Comparison of ENCODE assay signal across 8 cellular contexts in the genomic region with DNA sequence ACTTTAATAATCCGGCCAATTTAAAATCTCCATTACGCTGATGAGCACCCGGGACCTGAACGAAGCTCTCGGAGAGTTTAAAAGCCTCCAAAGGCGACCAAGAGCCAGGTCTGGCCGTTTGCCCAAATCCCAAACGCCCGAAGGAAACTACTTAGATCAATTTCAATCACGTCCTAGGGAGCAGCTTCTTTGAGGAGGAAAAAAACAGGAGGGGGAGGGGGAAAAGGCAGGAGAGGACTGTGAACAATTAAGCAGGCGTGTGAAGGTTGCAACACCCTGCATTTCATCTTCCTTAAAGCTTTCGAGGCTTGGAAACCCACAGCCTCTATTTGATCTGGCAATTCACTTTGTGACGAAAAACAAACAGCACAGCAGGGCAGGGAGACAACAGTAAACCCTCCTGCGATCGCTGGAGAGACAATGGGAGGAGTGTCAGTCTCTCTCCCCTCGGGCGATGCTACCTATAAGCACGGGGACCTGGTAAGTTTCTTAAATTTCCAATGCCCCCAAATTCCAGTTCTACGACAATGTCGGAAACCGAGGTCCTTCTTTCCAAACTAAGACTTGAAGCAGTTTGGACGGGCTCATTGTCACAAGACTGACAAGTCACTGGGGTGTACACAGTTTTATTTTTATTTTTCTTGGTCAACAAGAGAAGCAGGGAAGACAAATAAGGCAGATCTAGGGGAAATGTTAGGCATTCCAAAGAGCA. TPM values are rescaled to one million over a fixed set of nuclear protein-coding genes. Genes with fewer than 3 reads are reported as not detected.
DNase-seq lines count a peak whose midpoint lies in the region; TF ChIP-seq lines count a peak whose summit lies in the region.

No MANE protein-coding gene starts in this region.

- TF ChIP-seq CTCF in A673 (conservative IDR thresholded peaks at IDR 0.05; ENCODE audit: low read depth, low read length), result no peak

- peaks cover 37% of the 10 kb centered on the region for H3K36me3 ChIP-seq in A673 (ENCODE audit: insufficient read depth, low read length, poor library complexity, severe bottlenecking)

- peaks cover 59% of the 10 kb centered on the region for H3K4me1 Mint-ChIP-seq in activated naive CD4-positive, alpha-beta T cell treated with anti-CD3 and anti-CD28 coated beads, Interleukin-2, amount 50 U/mL, for 24 hours

- no peaks in the 10 kb centered on the region for H3K27me3 ChIP-seq in A673 (replicated peaks; ENCODE audit: insufficient read depth, low read depth, low read length, poor library complexity)

- peaks cover 44% of the 10 kb centered on the region for H3K4me1 ChIP-seq in A673 (ENCODE audit: insufficient read depth, low read length, poor library complexity, severe bottlenecking)

- peak overlapping the region; percentile 91 for H3K4me3 Mint-ChIP-seq in activated naive CD4-positive, alpha-beta T cell treated with anti-CD3 and anti-CD28 coated beads, Interleukin-2, amount 50 U/mL, for 24 hours

- peak overlapping the region; percentile 97 for H3K4me3 ChIP-seq in A673 (ENCODE audit: low read depth, low read length, poor library complexity, severe bottlenecking)

- H3K9me3 Mint-ChIP-seq in activated naive CD4-positive, alpha-beta T cell treated with anti-CD3 and anti-CD28 coated beads, Interleukin-2, amount 50 U/mL, for 24 hours, result no peaks in the 10 kb centered on the region

- no peaks in the 10 kb centered on the region for H3K27me3 Mint-ChIP-seq in activated naive CD4-positive, alpha-beta T cell treated with anti-CD3 and anti-CD28 coated beads, Interleukin-2, amount 50 U/mL, for 24 hours

- POLR2A ChIA-PET in A673 (lab: Charles Lee; ENCODE audit: low non-redundant PET), result interaction anchor here (0.7 kb wide), 2 partner anchors 212 to 471 kb away, joined by 3 to 6 read pairs; no protein-coding TSS in a partner anchor

- CTCF ChIA-PET in A673 (lab: Charles Lee), result no interaction called here

- peak overlapping the region; percentile 98 for H3K27ac ChIP-seq in A673 (ENCODE audit: low read depth, low read length, poor library complexity, severe bottlenecking)

- intact Hi-C loops in A673 (cut with micrococcal nuclease; ENCODE audit: unreplicated experiment), result loop anchor here (5.0 to 10.0 kb wide), 4 partner anchors 112 to 988 kb away; no protein-coding TSS in a partner anchor

- H3K36me3 Mint-ChIP-seq in activated naive CD4-positive, alpha-beta T cell treated with anti-CD3 and anti-CD28 coated beads, Interleukin-2, amount 50 U/mL, for 24 hours, result peaks cover 41% of the 10 kb centered on the region

- peak; percentile 80 for DNase-seq in A673 (ENCODE audit: low spot score)
- DNase-seq in H4 (ENCODE audit: low spot score), result peak; percentile 62
- peak; percentile 86 for DNase-seq in NCI-H748 treated with DMSO at 0.1 percent for 48 hours (lab: John Stamatoyannopoulos, UW)
- DNase-seq in globus pallidus (ENCODE audit: low spot score), result peak; percentile 73
- peak; percentile 48 for DNase-seq in occipital lobe (lab: John Stamatoyannopoulos, UW)
- no peak for DNase-seq in GM19240 (ENCODE audit: insufficient read length, low spot score)
- no peak for DNase-seq in NCI-H1694 (lab: John Stamatoyannopoulos, UW)

- H3K27ac Mint-ChIP-seq in activated naive CD4-positive, alpha-beta T cell treated with anti-CD3 and anti-CD28 coated beads, Interleukin-2, amount 50 U/mL, for 24 hours, result peak overlapping the region; percentile 100

- peaks cover 3% of the 10 kb centered on the region for H3K9me3 ChIP-seq in A673 (ENCODE audit: low read depth, low read length, poor library complexity, severe bottlenecking)

- BruUV-seq in A673 (replicated peaks; lab: Mats Ljungman, UMichigan), result TSS peak; percentile 42

RNA-seq across cellular contexts. Expression of a gene that starts 1.1 kb away (rescaled TPM):
- total RNA-seq in A673 (2021), result 57.3 and 70.1 TPM in 2 replicates
- 2.9 and 3.9 TPM in 2 replicates for total RNA-seq in H4 (2014; rRNA removed; shearing (Covaris generic))
- 91.9 TPM for total RNA-seq in occipital lobe

Comparison
In these comparisons a context has a peak if more than half of its experiments do, and no peak if none do; other contexts are left out.
1. DNase-seq: peak in A673 (single experiment), H4 (single experiment), NCI-H748 treated with DMSO at 0.1 percent for 48 hours (single experiment), globus pallidus (single experiment) and occipital lobe (single experiment); none in GM19240 (single experiment) and NCI-H1694 (single experiment).
2. RNA of a gene that starts 1.1 kb away (total RNA-seq): 91.9 TPM in occipital lobe (single experiment) and 57.3 to 70.1 TPM in A673; 2.9 to 3.9 TPM in H4; every median in the first group is over 10 times any median in the second.